Comparison of ENCODE assay signal across 14 cellular contexts in the genomic region with DNA sequence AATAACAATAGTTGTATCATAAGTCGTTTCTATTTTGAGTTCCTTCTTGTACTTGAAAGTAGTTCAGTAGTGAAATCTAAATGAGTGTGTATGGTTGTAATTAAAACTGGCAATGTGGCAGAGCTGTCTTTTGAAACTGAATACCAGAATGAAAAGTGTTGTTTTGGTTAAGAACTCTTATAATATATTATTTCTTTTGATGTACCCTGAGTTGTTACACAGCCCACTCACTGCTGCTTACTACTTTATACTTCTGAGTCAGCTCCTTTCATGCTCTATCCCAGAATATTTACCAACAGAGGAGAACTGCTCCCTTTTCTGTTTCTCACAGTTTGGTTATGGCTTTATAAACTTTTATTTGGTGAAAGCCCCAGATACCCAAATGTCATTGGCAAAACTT. TPM values are rescaled to one million over a fixed set of nuclear protein-coding genes. Genes with fewer than 3 reads are reported as not detected.
DNase-seq lines count a peak whose midpoint lies in the region; ATAC-seq, FAIRE-seq and TF ChIP-seq lines count a peak whose summit lies in the region.
"Had no signal": no experiment of that assay in that cellular context is flagged by ENCODE, and none has a peak within 500 bp of the region (broad histone marks: within the 10 kb centered on the region; RNA-seq: fewer than 3 reads in every experiment).

No MANE protein-coding gene starts in this region.

- H3K27ac ChIP-seq in osteoblast (ENCODE audit: low read depth, low read length), result no peak overlapping the region
- H3K27ac ChIP-seq: BLaER1 treated with 17β-estradiol and CSF1 and Interleukin-3, amounts not matched to agents 10 nM and 100 nM; HL-60 had no signal

- peak; percentile 5 for FAIRE-seq in colon (lab: Jason Lieb, UNC)

- DNase-seq in OCI-M1 (lab: John Stamatoyannopoulos, UW) (no peak), islet precursor cell (no peak), osteoblast (ENCODE audit: insufficient read length, low spot score, missing footprints) (no peak)
- DNase-seq: NCI-H1436 had no signal

- peaks cover 12% of the 10 kb centered on the region for H3K36me3 ChIP-seq in osteoblast (ENCODE audit: insufficient read depth, low read length)

- no peaks in the 10 kb centered on the region for H3K79me2 ChIP-seq in osteoblast (ENCODE audit: insufficient read depth, low read length)

- peak; percentile 31 for ATAC-seq in GM18868 (IDR thresholded peaks at IDR 0.05; ENCODE audit: unreplicated experiment)
- ATAC-seq in GM21717 (IDR thresholded peaks at IDR 0.05; ENCODE audit: unreplicated experiment), result peak; percentile 39
- peak; percentile 9 for ATAC-seq in HG03378 (IDR thresholded peaks at IDR 0.05; ENCODE audit: unreplicated experiment)
- ATAC-seq in esophagus mucosa, result no peak

- no peak for TF ChIP-seq CTCF in osteoblast (IDR thresholded peaks at IDR 0.05; ENCODE audit: extremely low read depth, low read depth, low read length)

- H4K20me1 ChIP-seq in osteoblast (ENCODE audit: insufficient read depth, low read length), result no peaks in the 10 kb centered on the region

- H3K27me3 ChIP-seq in osteoblast (ENCODE audit: insufficient read depth, low read length), result no peaks in the 10 kb centered on the region

- no peak overlapping the region for H3K4me3 ChIP-seq in osteoblast (ENCODE audit: insufficient read depth, low read length)
- H3K4me3 ChIP-seq: BLaER1 treated with 17β-estradiol and CSF1 and Interleukin-3, amounts not matched to agents 10 nM and 100 nM; HAP-1 had no signal

- no peak overlapping the region for H2AFZ ChIP-seq in osteoblast (ENCODE audit: low read length)

- H3K4me2 ChIP-seq in osteoblast (ENCODE audit: insufficient read depth, low read length), result no peak overlapping the region
- H3K4me2 ChIP-seq: BLaER1 treated with 17β-estradiol and CSF1 and Interleukin-3, amounts not matched to agents 10 nM and 100 nM had no signal

- H3K9me3 ChIP-seq in osteoblast (ENCODE audit: low read depth, low read length), result no peaks in the 10 kb centered on the region
- H3K9me3 ChIP-seq: BLaER1 treated with 17β-estradiol and CSF1 and Interleukin-3, amounts not matched to agents 10 nM and 100 nM; HAP-1 had no signal

- no peaks in the 10 kb centered on the region for H3K4me1 ChIP-seq in osteoblast (ENCODE audit: insufficient read depth, low read length)
- H3K4me1 ChIP-seq: BLaER1 treated with 17β-estradiol and CSF1 and Interleukin-3, amounts not matched to agents 10 nM and 100 nM; HAP-1 had no signal

RNA-seq across cellular contexts. Expression of gene FAM199X, which starts 28.8 kb away (rescaled TPM):
- total RNA-seq in esophagus mucosa (8.9 TPM), osteoblast (20.3 and 22.4 TPM in 2 replicates)

RNA-seq across cellular contexts. Expression of gene SLC25A53, which starts 38.2 kb away (rescaled TPM):
- total RNA-seq in esophagus mucosa (2.1 TPM), osteoblast (7.6 and 8.5 TPM in 2 replicates)
- total RNA-seq: G401 had no signal

RNA-seq across cellular contexts. Expression of gene ESX1, which starts 59.7 kb away (rescaled TPM):
- total RNA-seq in esophagus mucosa, result not detected
- total RNA-seq in osteoblast, result not detected in 2 replicates
- total RNA-seq: G401, MCF 10A had no signal
